In the genomic region with DNA sequence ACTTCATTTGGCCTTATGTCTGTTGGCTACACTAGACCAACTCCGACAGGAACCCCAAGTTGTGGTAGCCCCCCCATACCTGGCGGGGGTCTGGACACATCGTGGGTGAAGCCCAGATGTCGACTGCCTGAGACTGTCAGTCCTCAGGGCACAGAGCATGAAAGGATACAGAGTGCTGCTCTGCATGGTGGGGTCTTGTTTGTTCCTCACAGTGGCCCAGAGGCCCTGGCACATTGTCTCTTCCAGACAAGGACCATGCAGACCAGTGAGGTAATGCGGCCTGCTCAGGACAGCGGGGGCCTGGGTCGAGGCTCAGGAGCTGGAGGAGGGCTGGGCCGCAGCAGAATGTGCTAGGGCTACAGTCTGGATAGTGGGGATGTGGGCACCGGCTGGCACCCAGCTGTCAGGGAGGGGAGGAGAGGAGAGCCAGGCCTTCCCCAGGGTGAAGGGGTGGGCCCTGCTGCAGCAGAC, we compare ENCODE assay signal across 22 cellular contexts. TPM values are rescaled to one million over a fixed set of nuclear protein-coding genes. Genes with fewer than 3 reads are reported as not detected.
A peak's percentile ranks its signal among the peaks of the same experiment; 100 is the strongest.
DNase-seq lines count a peak whose midpoint lies in the region; ATAC-seq and TF ChIP-seq lines count a peak whose summit lies in the region.
"Had no signal": no experiment of that assay in that cellular context is flagged by ENCODE, and none has a peak within 500 bp of the region (broad histone marks: within the 10 kb centered on the region; RNA-seq: fewer than 3 reads in every experiment).

No MANE protein-coding gene starts in this region.

- no peaks in the 10 kb centered on the region for H3K36me3 Mint-ChIP-seq in activated naive CD8-positive, alpha-beta T cell treated with anti-CD3 and anti-CD28 coated beads for 36 hours
- H3K36me3 Mint-ChIP-seq in activated naive CD8-positive, alpha-beta T cell treated with anti-CD3 and anti-CD28 coated beads, Interleukin-2, amount 50 U/mL, for 24 hours (ENCODE audit: low read depth) = no peaks in the 10 kb centered on the region
- H3K36me3 Mint-ChIP-seq in activated naive CD8-positive, alpha-beta T cell treated with anti-CD3 and anti-CD28 coated beads, Interleukin-2, amount 10 ng/mL, durations not matched to agents 7 days and 5 days = peaks cover 2% of the 10 kb centered on the region
- H3K36me3 Mint-ChIP-seq: neural progenitor cell had no signal

- H3K36me3 ChIP-seq in mucosa of stomach (ENCODE audit: control insufficient read depth, insufficient read depth, low read length) (peaks cover 6% of the 10 kb centered on the region), transverse colon (no peaks in the 10 kb centered on the region)
- H3K36me3 ChIP-seq: neural progenitor cell, right atrium auricular region had no signal

- peak overlapping the region; percentile 26 to 94 (median 88) for H3K27ac ChIP-seq in transverse colon
- H3K27ac ChIP-seq: GM23248, KMS-11, neural progenitor cell had no signal

- peak overlapping the region; percentile 60 for H3K9ac ChIP-seq in mucosa of stomach (ENCODE audit: low read length)
- H3K9ac ChIP-seq: KMS-11, neural progenitor cell had no signal

- no peak for DNase-seq in activated naive CD8-positive, alpha-beta T cell treated with anti-CD3 and anti-CD28 coated beads for 36 hours
- no peak for DNase-seq in activated naive CD8-positive, alpha-beta T cell treated with anti-CD3 and anti-CD28 coated beads, Interleukin-2, amount 50 U/mL, for 24 hours
- no peak for DNase-seq in activated naive CD8-positive, alpha-beta T cell treated with anti-CD3 and anti-CD28 coated beads, Interleukin-2, amount 10 ng/mL, durations not matched to agents 7 days and 5 days
- peak; percentile 8 for DNase-seq in transverse colon
- DNase-seq in T1000 (lab: John Stamatoyannopoulos, UW) = no peak
- DNase-seq: activated CD4-positive, alpha-beta T cell treated with anti-CD3 and anti-CD28 coated beads for 1 hour; activated T-cell treated with anti-CD3 and anti-CD28 coated beads for 4 hours; cortex of kidney; GF-D8; NCI-H446 treated with DMSO at 0.1 percent for 48 hours; SHP77; stimulated activated CD4-positive, alpha-beta T cell treated with anti-CD3 and anti-CD28 coated beads, Interleukin-1b, Interleukin-23, amount 100 ng/mL, for 48 hours had no signal

- ATAC-seq in activated naive CD8-positive, alpha-beta T cell treated with anti-CD3 and anti-CD28 coated beads, Interleukin-2, amount 50 U/mL, for 24 hours = no peak
- no peak for ATAC-seq in activated naive CD8-positive, alpha-beta T cell treated with anti-CD3 and anti-CD28 coated beads, Interleukin-2, amount 10 ng/mL, durations not matched to agents 7 days and 5 days (ENCODE audit: low read depth)
- ATAC-seq in HG03135 (IDR thresholded peaks at IDR 0.05; ENCODE audit: unreplicated experiment) (no peak), GM21619 (IDR thresholded peaks at IDR 0.05; ENCODE audit: unreplicated experiment) (no peak)

- peaks cover 11% of the 10 kb centered on the region for H3K9me3 Mint-ChIP-seq in activated naive CD8-positive, alpha-beta T cell treated with anti-CD3 and anti-CD28 coated beads for 36 hours
- peaks cover 8% of the 10 kb centered on the region for H3K9me3 Mint-ChIP-seq in activated naive CD8-positive, alpha-beta T cell treated with anti-CD3 and anti-CD28 coated beads, Interleukin-2, amount 50 U/mL, for 24 hours
- H3K9me3 Mint-ChIP-seq in activated naive CD8-positive, alpha-beta T cell treated with anti-CD3 and anti-CD28 coated beads, Interleukin-2, amount 10 ng/mL, durations not matched to agents 7 days and 5 days = peaks cover 1% of the 10 kb centered on the region

- no peak overlapping the region for H3K4me3 ChIP-seq in mucosa of stomach (ENCODE audit: low read length)
- H3K4me3 ChIP-seq in transverse colon = no peak overlapping the region
- H3K4me3 ChIP-seq: GM23248, neural progenitor cell, right atrium auricular region had no signal

- intact Hi-C loops in transverse colon (cut with DNase I; ENCODE audit: low total_unique reads) = no loop called here

- TF ChIP-seq EP300 in transverse colon (IDR thresholded peaks at IDR 0.05; ENCODE audit: low read depth) = no peak

- peaks cover 18% of the 10 kb centered on the region for H3K4me1 Mint-ChIP-seq in activated naive CD8-positive, alpha-beta T cell treated with anti-CD3 and anti-CD28 coated beads for 36 hours
- H3K4me1 Mint-ChIP-seq in activated naive CD8-positive, alpha-beta T cell treated with anti-CD3 and anti-CD28 coated beads, Interleukin-2, amount 50 U/mL, for 24 hours = peaks cover 18% of the 10 kb centered on the region
- H3K4me1 Mint-ChIP-seq in activated naive CD8-positive, alpha-beta T cell treated with anti-CD3 and anti-CD28 coated beads, Interleukin-2, amount 10 ng/mL, durations not matched to agents 7 days and 5 days = peaks cover 16% of the 10 kb centered on the region

- TF ChIP-seq CTCF in transverse colon (IDR thresholded peaks at IDR 0.05) = no peak

- no peak for TF ChIP-seq POLR2A in transverse colon (IDR thresholded peaks at IDR 0.05)

- POLR2A ChIA-PET in activated naive CD8-positive, alpha-beta T cell treated with anti-CD3 and anti-CD28 coated beads, Interleukin-2, amount 10 ng/mL, durations not matched to agents 7 days and 5 days (lab: Charles Lee) = interaction anchor here (1.0 to 2.4 kb wide), 4 partner anchors 12 to 34 kb away, joined by 3 to 19 read pairs (median 8); partner anchors contain the start of gene CAPN5

- no peaks in the 10 kb centered on the region for H3K27me3 Mint-ChIP-seq in activated naive CD8-positive, alpha-beta T cell treated with anti-CD3 and anti-CD28 coated beads for 36 hours
- H3K27me3 Mint-ChIP-seq in activated naive CD8-positive, alpha-beta T cell treated with anti-CD3 and anti-CD28 coated beads, Interleukin-2, amount 50 U/mL, for 24 hours = no peaks in the 10 kb centered on the region
- H3K27me3 Mint-ChIP-seq in activated naive CD8-positive, alpha-beta T cell treated with anti-CD3 and anti-CD28 coated beads, Interleukin-2, amount 10 ng/mL, durations not matched to agents 7 days and 5 days = peaks cover 9% of the 10 kb centered on the region

- H3K4me1 ChIP-seq in mucosa of stomach (ENCODE audit: control insufficient read depth, insufficient read depth, low read length) (peaks cover 71% of the 10 kb centered on the region), transverse colon (peaks cover 27 to 67% (median 47%) of the 10 kb centered on the region in 4 donors)
- H3K4me1 ChIP-seq: neural progenitor cell had no signal

- H3K27me3 ChIP-seq in mucosa of stomach (ENCODE audit: control insufficient read depth, insufficient read depth, low read length) (no peaks in the 10 kb centered on the region), transverse colon (no peaks in the 10 kb centered on the region)
- H3K27me3 ChIP-seq: neural progenitor cell, right atrium auricular region had no signal

- 83% methylated on average over 9 of the region's 9 CpGs; no CpG with 5 or more reads in 1 of the 2 donors for WGBS in transverse colon (ENCODE audit: low coverage in 1 of 2), 2 donors

- in situ Hi-C loops in transverse colon (cut with MboI; ENCODE audit: low pct_ligation_motif_present in 1 of 4, low pct_unique_long_range_greater_than_20kb in 1 of 4, low sequenced_read_pairs in 3 of 4) = loop anchor here in 1 of 4 donors (5.0 kb wide), 1 partner anchor 34 kb away; no protein-coding TSS in a partner anchor

- H3K9me3 ChIP-seq in mucosa of stomach (ENCODE audit: control insufficient read depth, low read length) (no peaks in the 10 kb centered on the region), transverse colon (no peaks in the 10 kb centered on the region)

- peak overlapping the region; percentile 39 for H3K27ac Mint-ChIP-seq in activated naive CD8-positive, alpha-beta T cell treated with anti-CD3 and anti-CD28 coated beads for 36 hours
- H3K27ac Mint-ChIP-seq in activated naive CD8-positive, alpha-beta T cell treated with anti-CD3 and anti-CD28 coated beads, Interleukin-2, amount 50 U/mL, for 24 hours = no peak overlapping the region
- peak overlapping the region; percentile 96 for H3K27ac Mint-ChIP-seq in activated naive CD8-positive, alpha-beta T cell treated with anti-CD3 and anti-CD28 coated beads, Interleukin-2, amount 10 ng/mL, durations not matched to agents 7 days and 5 days
- H3K27ac Mint-ChIP-seq: neural progenitor cell had no signal

- H3K4me3 Mint-ChIP-seq in activated naive CD8-positive, alpha-beta T cell treated with anti-CD3 and anti-CD28 coated beads for 36 hours = no peak overlapping the region
- no peak overlapping the region for H3K4me3 Mint-ChIP-seq in activated naive CD8-positive, alpha-beta T cell treated with anti-CD3 and anti-CD28 coated beads, Interleukin-2, amount 50 U/mL, for 24 hours
- H3K4me3 Mint-ChIP-seq in activated naive CD8-positive, alpha-beta T cell treated with anti-CD3 and anti-CD28 coated beads, Interleukin-2, amount 10 ng/mL, durations not matched to agents 7 days and 5 days = no peak overlapping the region
- H3K4me3 Mint-ChIP-seq: neural progenitor cell; T-helper 2 cell treated with Interferon-gamma antibody and Interleukin-4, amounts not matched to agents 5 μg/mL and 100 μg/mL, for 36 hours had no signal

RNA-seq across cellular contexts. Expression of gene CAPN5, which starts 14.6 kb away (rescaled TPM):
- 1 to 10 TPM; 2.2 to 2.4 TPM for total RNA-seq in activated naive CD8-positive, alpha-beta T cell treated with anti-CD3 and anti-CD28 coated beads for 36 hours
- total RNA-seq in activated naive CD8-positive, alpha-beta T cell treated with anti-CD3 and anti-CD28 coated beads, Interleukin-2, amount 10 ng/mL, durations not matched to agents 7 days and 5 days = 1 to 10 TPM; 2.8 to 3.8 TPM
- 100 to 1,000 TPM; 210 to 290 (median 214) TPM for total RNA-seq in transverse colon

RNA-seq across cellular contexts. Expression of gene OMP, which starts 21.2 kb away (rescaled TPM):
- total RNA-seq in activated naive CD8-positive, alpha-beta T cell treated with anti-CD3 and anti-CD28 coated beads for 36 hours = not detected
- total RNA-seq in activated naive CD8-positive, alpha-beta T cell treated with anti-CD3 and anti-CD28 coated beads, Interleukin-2, amount 10 ng/mL, durations not matched to agents 7 days and 5 days = not detected
- total RNA-seq in transverse colon = 100 to 1,000 TPM in 1 of 4 donors, 10 to 100 TPM in 3; 16.0 to 126 (median 49.4) TPM
- total RNA-seq: epithelial cell of proximal tubule, GM23248, lung microvascular endothelial cell, right atrium auricular region had no signal

RNA-seq across cellular contexts. Expression of gene MYO7A, which starts 46.6 kb away (rescaled TPM):
- total RNA-seq in activated naive CD8-positive, alpha-beta T cell treated with anti-CD3 and anti-CD28 coated beads for 36 hours = under 1 TPM; 0.06 to 0.16 TPM
- under 1 TPM; 0.22 to 0.37 TPM for total RNA-seq in activated naive CD8-positive, alpha-beta T cell treated with anti-CD3 and anti-CD28 coated beads, Interleukin-2, amount 10 ng/mL, durations not matched to agents 7 days and 5 days
- total RNA-seq in transverse colon = 10 to 100 TPM in 1 of 4 donors, 1 to 10 TPM in 3; 4.6 to 11.2 (median 5.5) TPM
- total RNA-seq: GM23248 had no signal

RNA-seq across cellular contexts. Expression of gene B3GNT6, which starts 47.2 kb away (rescaled TPM):
- total RNA-seq in activated naive CD8-positive, alpha-beta T cell treated with anti-CD3 and anti-CD28 coated beads for 36 hours = not detected
- not detected for total RNA-seq in activated naive CD8-positive, alpha-beta T cell treated with anti-CD3 and anti-CD28 coated beads, Interleukin-2, amount 10 ng/mL, durations not matched to agents 7 days and 5 days
- 10 to 100 TPM; 64.7 to 88.1 (median 72.0) TPM for total RNA-seq in transverse colon
- total RNA-seq: epithelial cell of proximal tubule, GM23248, lung microvascular endothelial cell, right atrium auricular region had no signal

Comparison
In these comparisons a context has a peak if more than half of its experiments do, and no peak if none do; other contexts are left out.
1. RNA of gene CAPN5, which starts 14.6 kb away (total RNA-seq): 210 to 290 TPM in transverse colon; 2.8 to 3.8 TPM in activated naive CD8-positive, alpha-beta T cell treated with anti-CD3 and anti-CD28 coated beads, Interleukin-2, amount 10 ng/mL, durations not matched to agents 7 days and 5 days and 2.2 to 2.4 TPM in activated naive CD8-positive, alpha-beta T cell treated with anti-CD3 and anti-CD28 coated beads for 36 hours; every median in the first group is over 10 times any median in the second.
2. RNA of gene OMP, which starts 21.2 kb away (total RNA-seq): 16.0 to 126 TPM in transverse colon; not detected in activated naive CD8-positive, alpha-beta T cell treated with anti-CD3 and anti-CD28 coated beads, Interleukin-2, amount 10 ng/mL, durations not matched to agents 7 days and 5 days and not detected in activated naive CD8-positive, alpha-beta T cell treated with anti-CD3 and anti-CD28 coated beads for 36 hours; every median in the first group is over 10 times any median in the second.
3. RNA of gene MYO7A, which starts 46.6 kb away (total RNA-seq): 4.6 to 11.2 TPM in transverse colon; 0.22 to 0.37 TPM in activated naive CD8-positive, alpha-beta T cell treated with anti-CD3 and anti-CD28 coated beads, Interleukin-2, amount 10 ng/mL, durations not matched to agents 7 days and 5 days and 0.06 to 0.16 TPM in activated naive CD8-positive, alpha-beta T cell treated with anti-CD3 and anti-CD28 coated beads for 36 hours; every median in the first group is over 4 times any median in the second.